In the genomic region with DNA sequence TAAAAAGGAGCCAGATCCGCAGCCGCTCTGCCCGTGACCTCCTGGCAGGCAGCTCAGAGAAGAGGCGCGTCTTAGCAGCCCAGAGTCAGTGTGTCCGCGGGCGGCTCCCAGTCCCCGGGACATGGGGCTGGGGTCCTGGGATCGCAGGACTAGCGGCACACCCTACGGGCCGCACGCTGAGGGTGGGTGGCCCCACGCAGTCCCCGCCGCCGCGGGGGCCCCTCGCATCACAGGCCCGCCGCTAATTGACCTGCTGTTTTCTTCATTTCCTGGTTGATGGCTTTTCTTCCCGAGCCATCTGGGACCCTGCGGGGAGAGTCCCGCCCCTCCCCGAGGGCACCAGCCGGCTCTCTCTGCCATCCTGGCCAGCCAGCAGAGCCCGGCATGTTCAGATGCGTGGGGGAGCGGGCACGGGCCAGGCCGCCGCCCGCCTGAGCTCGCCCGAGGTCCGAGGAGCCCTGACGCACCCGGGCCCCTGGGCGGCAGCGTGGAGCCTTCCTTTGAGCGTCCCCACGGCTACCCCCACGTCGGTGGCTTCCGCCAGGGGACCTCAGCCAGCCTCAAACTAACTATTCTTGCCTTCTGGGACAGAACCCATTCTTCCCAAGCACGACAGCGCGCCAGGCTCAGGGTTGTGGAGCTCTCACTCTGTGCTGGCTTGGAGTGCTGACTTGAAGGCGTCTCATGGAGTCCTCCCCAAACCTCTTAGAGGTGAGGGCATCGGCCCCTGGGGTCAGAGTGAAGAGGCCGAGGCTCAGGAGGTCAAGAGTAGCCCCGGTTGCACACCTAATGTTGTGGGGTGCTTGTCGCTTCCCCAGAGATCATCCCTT, we compare ENCODE assay signal across 12 cellular contexts. TPM values are rescaled to one million over a fixed set of nuclear protein-coding genes. Genes with fewer than 3 reads are reported as not detected.
DNase-seq lines count a peak whose midpoint lies in the region; ATAC-seq and TF ChIP-seq lines count a peak whose summit lies in the region.
"Had no signal": no experiment of that assay in that cellular context is flagged by ENCODE, and none has a peak within 500 bp of the region (broad histone marks: within the 10 kb centered on the region; RNA-seq: fewer than 3 reads in every experiment).

No MANE protein-coding gene starts in this region.

- no peak for TF ChIP-seq EP300 in upper lobe of left lung (IDR thresholded peaks at IDR 0.05)

- no peaks in the 10 kb centered on the region for H3K9me3 ChIP-seq in cardiac muscle cell (ENCODE audit: low read depth)
- no peaks in the 10 kb centered on the region for H3K9me3 ChIP-seq in mesodermal cell (ENCODE audit: control insufficient read depth, low read length)
- H3K9me3 ChIP-seq in upper lobe of left lung: no peaks in the 10 kb centered on the region

- no peak for TF ChIP-seq POLR2A in upper lobe of left lung (IDR thresholded peaks at IDR 0.05)

- peak; percentile 28 for TF ChIP-seq CTCF in cardiac muscle cell (IDR thresholded peaks at IDR 0.05; ENCODE audit: low read depth, low read length)
- TF ChIP-seq CTCF in upper lobe of left lung (IDR thresholded peaks at IDR 0.05): no peak
- no peak for TF ChIP-seq CTCF in GM13977 (IDR thresholded peaks at IDR 0.05; ENCODE audit: extremely low read depth, insufficient read depth, missing control alignments)

- ATAC-seq in upper lobe of left lung (ENCODE audit: low FRiP score in 2 of 2): peak; percentile 61 to 70

- H3K36me3 ChIP-seq in cardiac muscle cell (no peaks in the 10 kb centered on the region), mesodermal cell (ENCODE audit: control insufficient read depth, insufficient read depth, low read length) (no peaks in the 10 kb centered on the region), upper lobe of left lung (no peaks in the 10 kb centered on the region)

- peaks cover 37% of the 10 kb centered on the region for H3K27me3 ChIP-seq in cardiac muscle cell
- peaks cover 0 to 7% (median 0%) of the 10 kb centered on the region in 4 donors for H3K27me3 ChIP-seq in upper lobe of left lung

- H3K4me1 ChIP-seq in cardiac muscle cell (ENCODE audit: low read depth) (no peaks in the 10 kb centered on the region), mesodermal cell (ENCODE audit: control insufficient read depth, insufficient read depth, low read length, poor library complexity, severe bottlenecking) (no peaks in the 10 kb centered on the region), upper lobe of left lung (peaks cover 0 to 5% (median 2%) of the 10 kb centered on the region in 4 donors)

- WGBS in mesodermal cell (ENCODE audit: insufficient coverage in 2 of 2), 2 experiments: 16 to 17% methylated on average over 46 to 49 of the region's 54 CpGs
- 23 to 28% methylated on average over 12 to 53 of the region's 54 CpGs for WGBS in upper lobe of left lung, 2 donors

- H3K27ac ChIP-seq in cardiac muscle cell (no peak overlapping the region), mesodermal cell (ENCODE audit: low read depth, low read length, severe bottlenecking) (no peak overlapping the region), upper lobe of left lung (no peak overlapping the region)
- H3K27ac ChIP-seq: epithelial cell of prostate had no signal

- DNase-seq in NCI-H2227 (lab: John Stamatoyannopoulos, UW; ENCODE audit: unreplicated experiment) (peak; percentile 25), NCI-H2227 treated with DMSO at 0.1 percent for 48 hours (lab: John Stamatoyannopoulos, UW) (no peak), cardiac muscle cell (ENCODE audit: low read depth in 1 of 2, low spot score in 1 of 2) (peak; percentile 9 to 59), upper lobe of left lung (peak in 1 of 2 donors; percentile 86), AML-193 (lab: John Stamatoyannopoulos, UW) (no peak), GM13977 (ENCODE audit: low spot score) (no peak), NCI-H526 treated with DMSO at 0.1 percent for 48 hours (lab: John Stamatoyannopoulos, UW) (no peak)
- DNase-seq: DMS79 treated with DMSO at 0.1 percent for 48 hours, NCI-H2081 treated with DMSO at 0.1 percent for 48 hours had no signal

- peak overlapping the region; percentile 3 for H3K4me3 ChIP-seq in cardiac muscle cell
- H3K4me3 ChIP-seq in mesodermal cell (ENCODE audit: extremely low read depth, insufficient read depth, low read length, poor library complexity, severe bottlenecking): peak overlapping the region; percentile 25
- H3K4me3 ChIP-seq in upper lobe of left lung: peak overlapping the region in 3 of 4 donors; percentile 17 to 43 (median 36)

- in situ Hi-C loops in GM13977 (cut with MboI; ENCODE audit: low pct_unique_long_range_greater_than_20kb, low sequenced_read_pairs, unreplicated experiment): no loop called here

RNA-seq across cellular contexts. Expression of a gene that starts 34.6 kb away (rescaled TPM):
- total RNA-seq in cardiac muscle cell: 0.11 and 0.45 TPM in 2 replicates
- 0.59 and 1.7 TPM in 2 replicates for polyA plus RNA-seq in cardiac muscle cell
- polyA plus RNA-seq in mesodermal cell (2013, experiment 1 of 2): 1.2 TPM
- polyA plus RNA-seq in mesodermal cell (2013, experiment 2 of 2): not detected
- 10 to 100 TPM in 1 of 6 donors, 1 to 10 TPM in 5; 2.9 to 16.8 (median 4.9) TPM for total RNA-seq in upper lobe of left lung
- total RNA-seq: A673 had no signal

Comparison
In these comparisons a context has a peak if more than half of its experiments do, and no peak if none do; other contexts are left out.
1. DNase-seq: peak in NCI-H2227 (single experiment) and cardiac muscle cell (2 of 2); none in NCI-H2227 treated with DMSO at 0.1 percent for 48 hours (single experiment), AML-193 (0 of 2), GM13977 (single experiment) and NCI-H526 treated with DMSO at 0.1 percent for 48 hours (single experiment).
2. Peak in every context shown above with its lines, with median percentiles within 50 percentile points of each other: H3K4me3 ChIP-seq.